ENCODE assay signal across 28 cellular contexts in genomic region chr4:94905511-94905910, GRCh38.
"Had no signal": no experiment of that assay in that cellular context is flagged by ENCODE, and none has a peak within 500 bp of the region (broad histone marks: within the 10 kb centered on the region; RNA-seq: fewer than 3 reads in every experiment).

No MANE protein-coding gene starts in this region.

- H3K4me3 ChIP-seq: stomach, suprapubic skin, testis, thoracic aorta, thyroid gland, tibial artery, tibial nerve, transverse colon, upper lobe of left lung, upper lobe of right lung, uterus, vagina had no signal

- H3K27me3 ChIP-seq: stomach, suprapubic skin, testis, thyroid gland, tibial artery, tibial nerve, transverse colon, upper lobe of left lung, upper lobe of right lung, uterus, vagina had no signal

- H3K9me3 ChIP-seq: stomach, suprapubic skin, testis, thoracic aorta, thyroid gland, tibial artery, tibial nerve, transverse colon, upper lobe of left lung, upper lobe of right lung, uterus, vagina had no signal

- H3K27me3 Mint-ChIP-seq: stimulated activated memory B cell treated with anti-CD40 and anti-IgM and Interleukin-4, amounts not matched to agents 10 μg/mL and 1 μg/mL and 100 μg/mL, for 72 hours; stimulated activated naive B cell treated with anti-CD40 and anti-IgM and Interleukin-4, amounts not matched to agents 10 μg/mL and 1 μg/mL and 100 μg/mL, for 72 hours; stimulated activated naive CD8-positive, alpha-beta T cell treated with anti-CD3 and anti-CD28 coated beads, Interleukin-15, amount 100 ng/mL, for 72 hours; stimulated activated naive CD8-positive, alpha-beta T cell treated with anti-CD3 and anti-CD28 coated beads, Interleukin-15, Interleukin-2, amounts not matched to agents 100 ng/mL and 50 ng/mL, for 24 hours; type B pancreatic cell had no signal

- H3K4me1 ChIP-seq: stomach, suprapubic skin, testis, thyroid gland, transverse colon, upper lobe of left lung, upper lobe of right lung, uterus, vagina had no signal

- H3K36me3 Mint-ChIP-seq: stimulated activated effector memory CD8-positive, alpha-beta T cell treated with anti-CD3 and anti-CD28 coated beads, Interleukin-12 subunit alpha, Interleukin-12 subunit beta, amount 100 ng/mL, for 72 hours; stimulated activated memory B cell treated with anti-CD40 and anti-IgM and Interleukin-4, amounts not matched to agents 10 μg/mL and 1 μg/mL and 100 μg/mL, for 72 hours; stimulated activated naive B cell treated with anti-CD40 and anti-IgM and Interleukin-4, amounts not matched to agents 10 μg/mL and 1 μg/mL and 100 μg/mL, for 72 hours; type B pancreatic cell had no signal

- H3K27ac Mint-ChIP-seq: stimulated activated effector memory CD8-positive, alpha-beta T cell treated with anti-CD3 and anti-CD28 coated beads, Interleukin-12 subunit alpha, Interleukin-12 subunit beta, amount 100 ng/mL, for 72 hours; stimulated activated memory B cell treated with anti-CD40 and anti-IgM and Interleukin-4, amounts not matched to agents 10 μg/mL and 1 μg/mL and 100 μg/mL, for 72 hours; stimulated activated naive B cell treated with anti-CD40 and anti-IgM and Interleukin-4, amounts not matched to agents 10 μg/mL and 1 μg/mL and 100 μg/mL, for 72 hours; stimulated activated naive CD8-positive, alpha-beta T cell treated with anti-CD3 and anti-CD28 coated beads, Interleukin-15, amount 100 ng/mL, for 72 hours; stimulated activated naive CD8-positive, alpha-beta T cell treated with anti-CD3 and anti-CD28 coated beads, Interleukin-15, Interleukin-2, amounts not matched to agents 100 ng/mL and 50 ng/mL, for 24 hours; type B pancreatic cell had no signal

- H3K4me3 Mint-ChIP-seq: stimulated activated effector memory CD8-positive, alpha-beta T cell treated with anti-CD3 and anti-CD28 coated beads, Interleukin-12 subunit alpha, Interleukin-12 subunit beta, amount 100 ng/mL, for 72 hours; stimulated activated memory B cell treated with anti-CD40 and anti-IgM and Interleukin-4, amounts not matched to agents 10 μg/mL and 1 μg/mL and 100 μg/mL, for 72 hours; stimulated activated naive B cell treated with anti-CD40 and anti-IgM and Interleukin-4, amounts not matched to agents 10 μg/mL and 1 μg/mL and 100 μg/mL, for 72 hours; stimulated activated naive CD8-positive, alpha-beta T cell treated with anti-CD3 and anti-CD28 coated beads, Interleukin-15, amount 100 ng/mL, for 72 hours; stimulated activated naive CD8-positive, alpha-beta T cell treated with anti-CD3 and anti-CD28 coated beads, Interleukin-15, Interleukin-2, amounts not matched to agents 100 ng/mL and 50 ng/mL, for 24 hours; type B pancreatic cell had no signal

- H3K9me3 Mint-ChIP-seq: stimulated activated effector memory CD8-positive, alpha-beta T cell treated with anti-CD3 and anti-CD28 coated beads, Interleukin-12 subunit alpha, Interleukin-12 subunit beta, amount 100 ng/mL, for 72 hours; stimulated activated memory B cell treated with anti-CD40 and anti-IgM and Interleukin-4, amounts not matched to agents 10 μg/mL and 1 μg/mL and 100 μg/mL, for 72 hours; stimulated activated naive B cell treated with anti-CD40 and anti-IgM and Interleukin-4, amounts not matched to agents 10 μg/mL and 1 μg/mL and 100 μg/mL, for 72 hours; stimulated activated naive CD8-positive, alpha-beta T cell treated with anti-CD3 and anti-CD28 coated beads, Interleukin-15, amount 100 ng/mL, for 72 hours; stimulated activated naive CD8-positive, alpha-beta T cell treated with anti-CD3 and anti-CD28 coated beads, Interleukin-15, Interleukin-2, amounts not matched to agents 100 ng/mL and 50 ng/mL, for 24 hours; type B pancreatic cell had no signal

- H3K27ac ChIP-seq: stomach, suprapubic skin, testis, thoracic aorta, thyroid gland, tibial artery, tibial nerve, transverse colon, upper lobe of left lung, upper lobe of right lung, uterus, vagina had no signal

- H3K4me1 Mint-ChIP-seq: stimulated activated effector memory CD8-positive, alpha-beta T cell treated with anti-CD3 and anti-CD28 coated beads, Interleukin-12 subunit alpha, Interleukin-12 subunit beta, amount 100 ng/mL, for 72 hours; stimulated activated memory B cell treated with anti-CD40 and anti-IgM and Interleukin-4, amounts not matched to agents 10 μg/mL and 1 μg/mL and 100 μg/mL, for 72 hours; stimulated activated naive B cell treated with anti-CD40 and anti-IgM and Interleukin-4, amounts not matched to agents 10 μg/mL and 1 μg/mL and 100 μg/mL, for 72 hours; stimulated activated naive CD8-positive, alpha-beta T cell treated with anti-CD3 and anti-CD28 coated beads, Interleukin-15, amount 100 ng/mL, for 72 hours had no signal

- DNase-seq: stimulated activated CD4-positive, alpha-beta T cell treated with anti-CD3 and anti-CD28 coated beads, Interleukin-2, amount 100 ng/mL, for 48 hours; stimulated activated CD4-positive, alpha-beta T cell treated with anti-CD3 and anti-CD28 coated beads, Interleukin-4, amount 100 ng/mL, for 1 hour; stimulated activated CD4-positive, alpha-beta T cell treated with anti-CD3 and anti-CD28 coated beads, Interleukin-4, amount 100 ng/mL, for 24 hours; stimulated activated CD4-positive, alpha-beta T cell treated with anti-CD3 and anti-CD28 coated beads, Interleukin-4, amount 100 ng/mL, for 4 hours; stimulated activated CD8-positive, alpha-beta memory T cell treated with anti-CD3 and anti-CD28 coated beads, Interleukin-4, amount 100 ng/mL, for 48 hours; stimulated activated naive B cell treated with anti-CD40 and anti-IgM and Interleukin-4, amounts not matched to agents 10 μg/mL and 1 μg/mL and 100 μg/mL, for 72 hours; stimulated activated naive CD4-positive, alpha-beta T cell; stimulated activated naive CD4-positive, alpha-beta T cell treated with Interleukin-2 at 50 U/mL for 16 hours; stimulated activated naive CD8-positive, alpha-beta T cell treated with anti-CD3 and anti-CD28 coated beads, Interleukin-15, amount 100 ng/mL, for 72 hours; stimulated activated naive CD8-positive, alpha-beta T cell treated with anti-CD3 and anti-CD28 coated beads, Interleukin-15, Interleukin-2, amounts not matched to agents 100 U/mL and 50 U/mL, for 24 hours; stomach; substantia nigra; testis; thyroid gland; tibial artery; transverse colon; trophoblast cell; upper lobe of left lung; upper lobe of right lung; uterus had no signal

- ATAC-seq: stimulated activated effector memory CD8-positive, alpha-beta T cell treated with anti-CD3 and anti-CD28 coated beads, Interleukin-12 subunit alpha, Interleukin-12 subunit beta, amount 100 ng/mL, for 72 hours; stimulated activated memory B cell treated with anti-CD40 and anti-IgM and Interleukin-4, amounts not matched to agents 10 μg/mL and 1 μg/mL and 100 μg/mL, for 72 hours; stimulated activated naive B cell treated with anti-CD40 and anti-IgM and Interleukin-4, amounts not matched to agents 10 μg/mL and 1 μg/mL and 100 μg/mL, for 72 hours; stimulated activated naive CD8-positive, alpha-beta T cell treated with anti-CD3 and anti-CD28 coated beads, Interleukin-15, amount 100 ng/mL, for 72 hours; stimulated activated naive CD8-positive, alpha-beta T cell treated with anti-CD3 and anti-CD28 coated beads, Interleukin-15, Interleukin-2, amounts not matched to agents 100 U/mL and 50 U/mL, for 24 hours; upper lobe of right lung had no signal

- H3K36me3 ChIP-seq: stomach, suprapubic skin, thoracic aorta, thyroid gland, tibial artery, tibial nerve, transverse colon, upper lobe of left lung, upper lobe of right lung, uterus, vagina had no signal
